22 cellular contexts compared by ENCODE assay signal in genomic region chr16:81485225-81485624, GRCh38. TPM values are rescaled to one million over a fixed set of nuclear protein-coding genes. Genes with fewer than 3 reads are reported as not detected.
DNase-seq lines count a peak whose midpoint lies in the region; ATAC-seq, FAIRE-seq and TF ChIP-seq lines count a peak whose summit lies in the region.
"Had no signal": no experiment of that assay in that cellular context is flagged by ENCODE, and none has a peak within 500 bp of the region (broad histone marks: within the 10 kb centered on the region; RNA-seq: fewer than 3 reads in every experiment).

No MANE protein-coding gene starts in this region.

- no peak for FAIRE-seq in small intestine (lab: Jason Lieb, UNC)
- FAIRE-seq: TTC549 had no signal

- no peak overlapping the region for H3K4me3 Mint-ChIP-seq in WTC11
- H3K4me3 Mint-ChIP-seq: activated naive CD8-positive, alpha-beta T cell; neural crest cell had no signal

- H3K4me3 ChIP-seq in fibroblast of the aortic adventitia (ENCODE audit: low read depth, low read length) (no peak overlapping the region), small intestine (ENCODE audit: low read depth in 1 of 2, low read length in 2 of 2) (no peak overlapping the region)
- H3K4me3 ChIP-seq: breast epithelium, gastroesophageal sphincter, prostate gland, tibial nerve had no signal

- no peaks in the 10 kb centered on the region for H3K27me3 ChIP-seq in small intestine (ENCODE audit: control insufficient read depth in 2 of 2, insufficient read depth in 2 of 2, low read length in 2 of 2)
- H3K27me3 ChIP-seq: breast epithelium, gastroesophageal sphincter, tibial nerve had no signal

- CTCF ChIA-PET in WTC11 (lab: Charles Lee): interaction anchor here (1.2 to 1.3 kb wide), 2 partner anchors 56 to 101 kb away, joined by 3 to 4 read pairs; no protein-coding TSS in a partner anchor

- no peaks in the 10 kb centered on the region for H3K9me3 ChIP-seq in small intestine (ENCODE audit: control insufficient read depth, low read depth)
- H3K9me3 ChIP-seq: breast epithelium, gastroesophageal sphincter, prostate gland, tibial nerve had no signal

- 35 to 53% (median 47%) methylated on average over 6 of the region's 6 CpGs for WGBS in small intestine, 3 donors

- H3K36me3 ChIP-seq in small intestine (ENCODE audit: control insufficient read depth in 2 of 2, insufficient read depth in 2 of 2, low read length in 2 of 2): no peaks in the 10 kb centered on the region
- H3K36me3 ChIP-seq: breast epithelium, gastroesophageal sphincter, prostate gland, tibial nerve had no signal

- no peaks in the 10 kb centered on the region for H3K27me3 Mint-ChIP-seq in WTC11 (ENCODE audit: low read depth)
- H3K27me3 Mint-ChIP-seq: activated naive CD8-positive, alpha-beta T cell had no signal

- ATAC-seq in WTC11 (no peak), HG03439 (IDR thresholded peaks at IDR 0.05; ENCODE audit: unreplicated experiment) (no peak)
- ATAC-seq: stimulated activated naive CD8-positive, alpha-beta T cell treated with anti-CD3 and anti-CD28 coated beads, Interleukin-15, Interleukin-2, amounts not matched to agents 100 U/mL and 50 U/mL, for 24 hours had no signal

- peaks cover 6% of the 10 kb centered on the region for H3K36me3 Mint-ChIP-seq in WTC11
- H3K36me3 Mint-ChIP-seq: activated naive CD8-positive, alpha-beta T cell had no signal

- TF ChIP-seq CTCF in WTC11 (IDR thresholded peaks at IDR 0.05) (no peak), fibroblast of the aortic adventitia (IDR thresholded peaks at IDR 0.05; ENCODE audit: insufficient read depth, low read length) (no peak), GM13977 (IDR thresholded peaks at IDR 0.05; ENCODE audit: extremely low read depth, insufficient read depth, missing control alignments) (no peak)

- H3K27ac ChIP-seq in small intestine (ENCODE audit: low read depth in 1 of 2, low read length in 1 of 2): no peak overlapping the region
- H3K27ac ChIP-seq: gastroesophageal sphincter, prostate gland had no signal

- in situ Hi-C loops in GM13977 (cut with MboI; ENCODE audit: low pct_unique_long_range_greater_than_20kb, low sequenced_read_pairs, unreplicated experiment): no loop called here

- H3K27ac Mint-ChIP-seq in WTC11: peak overlapping the region; percentile 42; the same call in 1 of the 2 replicates
- H3K27ac Mint-ChIP-seq: activated naive CD8-positive, alpha-beta T cell had no signal

- POLR2A ChIA-PET in WTC11 (lab: Charles Lee): interaction anchor here (1.1 kb wide), 1 partner anchor 42 kb away, joined by 3 read pairs; no protein-coding TSS in a partner anchor

- peaks cover 11 to 12% of the 10 kb centered on the region in 2 donors for H3K4me1 ChIP-seq in small intestine (ENCODE audit: control insufficient read depth in 2 of 2, insufficient read depth in 1 of 2, low read depth in 1 of 2, low read length in 1 of 2)
- H3K4me1 ChIP-seq: breast epithelium, prostate gland had no signal

- DNase-seq in Daoy (ENCODE audit: low read depth) (peak; percentile 25), WTC11 (ENCODE audit: low spot score) (no peak), fibroblast of the aortic adventitia (ENCODE audit: low read depth) (peak; percentile 86), small intestine (peak; percentile 47), NCI-H1092 treated with DMSO at 0.1 percent for 48 hours (lab: John Stamatoyannopoulos, UW) (no peak), 8988T (no peak), GM13977 (ENCODE audit: low spot score) (no peak)
- DNase-seq: activated CD4-positive, alpha-beta T cell treated with anti-CD3 and anti-CD28 coated beads for 48 hours; HCEC 1CT; mesendoderm; NCI-H1105; NCI-H2081; NCI-H446 treated with DMSO at 0.1 percent for 48 hours; stimulated activated naive CD8-positive, alpha-beta T cell treated with anti-CD3 and anti-CD28 coated beads, Interleukin-15, Interleukin-2, amounts not matched to agents 100 U/mL and 50 U/mL, for 24 hours had no signal

- H3K9me3 Mint-ChIP-seq in WTC11: 0 out of 2 replicates have a peak, but pooled peaks cover 4% of the 10 kb centered on the region
- H3K9me3 Mint-ChIP-seq: neural crest cell had no signal

- H3K4me1 Mint-ChIP-seq in WTC11: peaks cover 64% of the 10 kb centered on the region

TF ChIP-seq in WTC11, 78 proteins besides CTCF, POLR2A, EP300 and RAD21:
- no peak for TF ChIP-seq TP53 (CRISPR knock-in tag; IDR thresholded peaks at IDR 0.05)
- no peak for TF ChIP-seq NFYB (CRISPR knock-in tag; conservative IDR thresholded peaks at IDR 0.05; ENCODE audit: low read depth)

RNA-seq across cellular contexts. Expression of gene CMIP, which starts 40.6 kb away (rescaled TPM):
- total RNA-seq in Daoy (2014; rRNA removed; shearing (Covaris generic)): 5.6 and 6.9 TPM in 2 replicates
- 57.0 to 63.7 TPM (median 59.6 TPM) in 3 replicates for total RNA-seq in WTC11 (2021)
- total RNA-seq in fibroblast of the aortic adventitia (ENCODE audit: low replicate concordance): 12.3 and 15.7 TPM in 2 replicates
- 10 to 100 TPM; 43.8 to 74.7 (median 43.9) TPM for polyA plus RNA-seq in small intestine

Comparison
In these comparisons a context has a peak if more than half of its experiments do, and no peak if none do; other contexts are left out.
1. DNase-seq: peak in Daoy (single experiment), fibroblast of the aortic adventitia (single experiment) and small intestine (single experiment); none in WTC11 (single experiment), NCI-H1092 treated with DMSO at 0.1 percent for 48 hours (single experiment), 8988T (single experiment) and GM13977 (single experiment).